In the genomic region with DNA sequence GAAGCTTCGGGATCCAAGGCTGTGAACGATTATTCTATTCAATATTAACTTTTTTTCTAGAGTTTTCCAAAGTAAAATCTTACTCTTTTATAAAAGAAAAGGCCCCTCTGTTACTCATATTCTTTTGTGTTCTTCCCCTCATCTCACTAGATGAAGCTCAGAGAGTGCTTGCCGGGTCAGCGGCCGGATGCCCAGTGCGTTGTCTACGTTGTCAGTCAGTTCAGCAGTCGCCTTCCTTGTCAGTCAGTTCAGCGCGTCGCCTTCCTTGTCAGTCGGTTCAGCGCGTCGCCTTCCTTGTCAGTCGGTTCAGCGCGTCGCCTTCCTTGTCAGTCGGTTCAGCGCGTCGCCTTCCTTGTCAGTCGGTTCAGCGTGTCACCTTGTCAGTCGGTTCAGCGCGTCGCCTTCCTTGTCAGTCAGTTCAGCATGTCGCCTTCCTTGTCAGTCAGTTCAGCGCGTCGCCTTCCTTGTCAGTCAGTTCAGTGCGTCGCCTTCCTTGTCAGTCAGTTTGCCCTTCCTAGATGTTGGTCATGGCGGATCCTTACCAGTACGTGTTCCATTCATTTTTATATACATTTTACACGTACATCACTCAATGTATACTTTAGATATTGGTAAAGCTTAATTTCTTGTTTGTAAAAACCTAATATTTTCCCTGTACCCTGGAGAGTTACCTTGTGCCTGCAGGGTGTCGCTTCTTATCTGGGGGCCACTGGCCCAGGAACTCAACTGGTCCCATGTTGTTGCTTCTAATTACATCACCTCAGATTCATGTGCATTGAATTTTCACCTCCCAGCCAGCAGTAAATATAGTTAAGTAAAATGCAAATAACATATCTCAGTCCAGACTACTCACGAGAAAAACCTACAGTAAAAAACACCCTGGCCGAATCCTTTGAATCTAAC, we compare ENCODE assay signal across 1 cellular context.
A peak's percentile ranks its signal among the peaks of the same experiment; 100 is the strongest.
TF ChIP-seq lines count a peak whose summit lies in the region.

No MANE protein-coding gene starts in this region.

TF ChIP-seq in K562, 482 proteins besides CTCF, POLR2A, EP300 and RAD21 (continued from another document and continues in another):
- TF ChIP-seq, protein P1, sequence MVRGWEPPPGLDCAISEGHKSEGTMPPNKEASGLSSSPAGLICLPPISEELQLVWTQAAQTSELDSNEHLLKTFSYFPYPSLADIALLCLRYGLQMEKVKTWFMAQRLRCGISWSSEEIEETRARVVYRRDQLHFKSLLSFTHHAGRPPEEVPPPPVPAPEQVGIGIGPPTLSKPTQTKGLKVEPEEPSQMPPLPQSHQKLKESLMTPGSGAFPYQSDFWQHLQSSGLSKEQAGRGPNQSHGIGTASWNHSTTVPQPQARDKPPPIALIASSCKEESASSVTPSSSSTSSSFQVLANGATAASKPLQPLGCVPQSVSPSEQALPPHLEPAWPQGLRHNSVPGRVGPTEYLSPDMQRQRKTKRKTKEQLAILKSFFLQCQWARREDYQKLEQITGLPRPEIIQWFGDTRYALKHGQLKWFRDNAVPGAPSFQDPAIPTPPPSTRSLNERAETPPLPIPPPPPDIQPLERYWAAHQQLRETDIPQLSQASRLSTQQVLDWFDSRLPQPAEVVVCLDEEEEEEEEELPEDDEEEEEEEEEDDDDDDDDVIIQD (CRISPR knock-in tag; IDR thresholded peaks at IDR 0.05): no peak
- TF ChIP-seq HDAC1 (IDR thresholded peaks at IDR 0.05) (no peak), ZNF583 (CRISPR knock-in tag; IDR thresholded peaks at IDR 0.05) (peak; percentile 38; the same call in 1 of the 2 replicates), ZNF766 (CRISPR knock-in tag; conservative IDR thresholded peaks at IDR 0.05) (0 out of 2 replicates have a peak, but pooled peaks have one; percentile 10), ZNF197 (CRISPR knock-in tag; IDR thresholded peaks at IDR 0.05; ENCODE audit: low read depth) (peak; percentile 52; the same call in 1 of the 2 replicates), MEIS2 (IDR thresholded peaks at IDR 0.05; ENCODE audit: partially characterized antibody) (peak; percentile 51), ZNF644 (tag; IDR thresholded peaks at IDR 0.05; ENCODE audit: low read depth) (peak; percentile 62; the same call in 1 of the 2 replicates), CREB1 (IDR thresholded peaks at IDR 0.05) (peak; percentile 90), CREB1 (CRISPR knock-in tag; IDR thresholded peaks at IDR 0.05) (peak; percentile 89), ZNF175 (CRISPR knock-in tag; IDR thresholded peaks at IDR 0.05; ENCODE audit: low read depth) (peak; percentile 85), ZNF134 (CRISPR knock-in tag; conservative IDR thresholded peaks at IDR 0.05) (no peak), FOXJ2 (tag; IDR thresholded peaks at IDR 0.05) (no peak), HDAC6 (IDR thresholded peaks at IDR 0.05; ENCODE audit: low read depth, low read length) (no peak), HCFC1 (IDR thresholded peaks at IDR 0.05; ENCODE audit: low read depth, low read length) (peak; percentile 56; the same call in 1 of the 2 replicates), ATF1 (CRISPR knock-in tag; IDR thresholded peaks at IDR 0.05) (peak; percentile 63; the same call in 1 of the 2 replicates), ATF1 (tag; IDR thresholded peaks at IDR 0.05) (peak; percentile 78), HNRNPH1 (optimal IDR thresholded peaks at IDR 0.05; ENCODE audit: low read depth, low read length) (no peak), POLR2G (IDR thresholded peaks at IDR 0.05; ENCODE audit: low read depth, low read length) (peak; percentile 49), MTA1 (IDR thresholded peaks at IDR 0.05; ENCODE audit: borderline replicate concordance) (peak; percentile 92), SMAD2 (IDR thresholded peaks at IDR 0.05; ENCODE audit: low read depth, low read length) (no peak), NR4A1 (CRISPR knock-in tag; IDR thresholded peaks at IDR 0.05) (no peak), NR4A1 (tag; IDR thresholded peaks at IDR 0.05) (no peak), CEBPG (CRISPR knock-in tag; IDR thresholded peaks at IDR 0.05) (no peak), CEBPG (tag; conservative IDR thresholded peaks at IDR 0.05 in 1 of 2, IDR thresholded peaks at IDR 0.05 in 1 of 2) (peak in 1 of 2 experiments; percentile 63; a peak in 2 of 4 replicates), ZNF589 (CRISPR knock-in tag; IDR thresholded peaks at IDR 0.05; ENCODE audit: low read depth) (0 out of 2 replicates have a peak, but pooled peaks have one; percentile 27), YBX1 (IDR thresholded peaks at IDR 0.05) (no peak), L3MBTL2 (IDR thresholded peaks at IDR 0.05) (0 out of 2 replicates have a peak, but pooled peaks have one; percentile 34), CREM (IDR thresholded peaks at IDR 0.05; ENCODE audit: low read depth) (peak; percentile 97), NR2C2 (CRISPR knock-in tag; IDR thresholded peaks at IDR 0.05) (no peak), NR2C2 (tag; IDR thresholded peaks at IDR 0.05) (peak; percentile 19; the same call in 1 of the 2 replicates), POLR2H (tag; IDR thresholded peaks at IDR 0.05; ENCODE audit: low read depth) (peak; percentile 63), ZNF584 (CRISPR knock-in tag; IDR thresholded peaks at IDR 0.05; ENCODE audit: low read depth) (0 out of 2 replicates have a peak, but pooled peaks have one; percentile 48)
- TF ChIP-seq, protein P2, sequence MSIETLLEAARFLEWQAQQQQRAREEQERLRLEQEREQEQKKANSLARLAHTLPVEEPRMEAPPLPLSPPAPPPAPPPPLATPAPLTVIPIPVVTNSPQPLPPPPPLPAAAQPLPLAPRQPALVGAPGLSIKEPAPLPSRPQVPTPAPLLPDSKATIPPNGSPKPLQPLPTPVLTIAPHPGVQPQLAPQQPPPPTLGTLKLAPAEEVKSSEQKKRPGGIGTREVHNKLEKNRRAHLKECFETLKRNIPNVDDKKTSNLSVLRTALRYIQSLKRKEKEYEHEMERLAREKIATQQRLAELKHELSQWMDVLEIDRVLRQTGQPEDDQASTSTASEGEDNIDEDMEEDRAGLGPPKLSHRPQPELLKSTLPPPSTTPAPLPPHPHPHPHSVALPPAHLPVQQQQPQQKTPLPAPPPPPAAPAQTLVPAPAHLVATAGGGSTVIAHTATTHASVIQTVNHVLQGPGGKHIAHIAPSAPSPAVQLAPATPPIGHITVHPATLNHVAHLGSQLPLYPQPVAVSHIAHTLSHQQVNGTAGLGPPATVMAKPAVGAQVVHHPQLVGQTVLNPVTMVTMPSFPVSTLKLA (conservative IDR thresholded peaks at IDR 0.05): no peak
- TF ChIP-seq, protein P3, sequence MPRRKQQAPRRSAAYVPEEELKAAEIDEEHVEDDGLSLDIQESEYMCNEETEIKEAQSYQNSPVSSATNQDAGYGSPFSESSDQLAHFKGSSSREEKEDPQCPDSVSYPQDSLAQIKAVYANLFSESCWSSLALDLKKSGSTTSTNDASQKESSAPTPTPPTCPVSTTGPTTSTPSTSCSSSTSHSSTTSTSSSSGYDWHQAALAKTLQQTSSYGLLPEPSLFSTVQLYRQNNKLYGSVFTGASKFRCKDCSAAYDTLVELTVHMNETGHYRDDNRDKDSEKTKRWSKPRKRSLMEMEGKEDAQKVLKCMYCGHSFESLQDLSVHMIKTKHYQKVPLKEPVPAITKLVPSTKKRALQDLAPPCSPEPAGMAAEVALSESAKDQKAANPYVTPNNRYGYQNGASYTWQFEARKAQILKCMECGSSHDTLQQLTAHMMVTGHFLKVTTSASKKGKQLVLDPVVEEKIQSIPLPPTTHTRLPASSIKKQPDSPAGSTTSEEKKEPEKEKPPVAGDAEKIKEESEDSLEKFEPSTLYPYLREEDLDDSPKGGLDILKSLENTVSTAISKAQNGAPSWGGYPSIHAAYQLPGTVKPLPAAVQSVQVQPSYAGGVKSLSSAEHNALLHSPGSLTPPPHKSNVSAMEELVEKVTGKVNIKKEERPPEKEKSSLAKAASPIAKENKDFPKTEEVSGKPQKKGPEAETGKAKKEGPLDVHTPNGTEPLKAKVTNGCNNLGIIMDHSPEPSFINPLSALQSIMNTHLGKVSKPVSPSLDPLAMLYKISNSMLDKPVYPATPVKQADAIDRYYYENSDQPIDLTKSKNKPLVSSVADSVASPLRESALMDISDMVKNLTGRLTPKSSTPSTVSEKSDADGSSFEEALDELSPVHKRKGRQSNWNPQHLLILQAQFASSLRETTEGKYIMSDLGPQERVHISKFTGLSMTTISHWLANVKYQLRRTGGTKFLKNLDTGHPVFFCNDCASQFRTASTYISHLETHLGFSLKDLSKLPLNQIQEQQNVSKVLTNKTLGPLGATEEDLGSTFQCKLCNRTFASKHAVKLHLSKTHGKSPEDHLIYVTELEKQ (CRISPR knock-in tag; IDR thresholded peaks at IDR 0.05): 0 out of 2 replicates have a peak, but pooled peaks have one; percentile 32
- TF ChIP-seq, protein P4, sequence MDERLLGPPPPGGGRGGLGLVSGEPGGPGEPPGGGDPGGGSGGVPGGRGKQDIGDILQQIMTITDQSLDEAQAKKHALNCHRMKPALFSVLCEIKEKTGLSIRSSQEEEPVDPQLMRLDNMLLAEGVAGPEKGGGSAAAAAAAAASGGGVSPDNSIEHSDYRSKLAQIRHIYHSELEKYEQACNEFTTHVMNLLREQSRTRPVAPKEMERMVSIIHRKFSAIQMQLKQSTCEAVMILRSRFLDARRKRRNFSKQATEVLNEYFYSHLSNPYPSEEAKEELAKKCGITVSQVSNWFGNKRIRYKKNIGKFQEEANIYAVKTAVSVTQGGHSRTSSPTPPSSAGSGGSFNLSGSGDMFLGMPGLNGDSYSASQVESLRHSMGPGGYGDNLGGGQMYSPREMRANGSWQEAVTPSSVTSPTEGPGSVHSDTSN (CRISPR knock-in tag; IDR thresholded peaks at IDR 0.05; ENCODE audit: low read depth): no peak; the same call in 1 of the 2 replicates
- TF ChIP-seq, protein P4 (tag; conservative IDR thresholded peaks at IDR 0.05; ENCODE audit: low read depth): 0 out of 2 replicates have a peak, but pooled peaks have one; percentile 9
- TF ChIP-seq, protein P5, sequence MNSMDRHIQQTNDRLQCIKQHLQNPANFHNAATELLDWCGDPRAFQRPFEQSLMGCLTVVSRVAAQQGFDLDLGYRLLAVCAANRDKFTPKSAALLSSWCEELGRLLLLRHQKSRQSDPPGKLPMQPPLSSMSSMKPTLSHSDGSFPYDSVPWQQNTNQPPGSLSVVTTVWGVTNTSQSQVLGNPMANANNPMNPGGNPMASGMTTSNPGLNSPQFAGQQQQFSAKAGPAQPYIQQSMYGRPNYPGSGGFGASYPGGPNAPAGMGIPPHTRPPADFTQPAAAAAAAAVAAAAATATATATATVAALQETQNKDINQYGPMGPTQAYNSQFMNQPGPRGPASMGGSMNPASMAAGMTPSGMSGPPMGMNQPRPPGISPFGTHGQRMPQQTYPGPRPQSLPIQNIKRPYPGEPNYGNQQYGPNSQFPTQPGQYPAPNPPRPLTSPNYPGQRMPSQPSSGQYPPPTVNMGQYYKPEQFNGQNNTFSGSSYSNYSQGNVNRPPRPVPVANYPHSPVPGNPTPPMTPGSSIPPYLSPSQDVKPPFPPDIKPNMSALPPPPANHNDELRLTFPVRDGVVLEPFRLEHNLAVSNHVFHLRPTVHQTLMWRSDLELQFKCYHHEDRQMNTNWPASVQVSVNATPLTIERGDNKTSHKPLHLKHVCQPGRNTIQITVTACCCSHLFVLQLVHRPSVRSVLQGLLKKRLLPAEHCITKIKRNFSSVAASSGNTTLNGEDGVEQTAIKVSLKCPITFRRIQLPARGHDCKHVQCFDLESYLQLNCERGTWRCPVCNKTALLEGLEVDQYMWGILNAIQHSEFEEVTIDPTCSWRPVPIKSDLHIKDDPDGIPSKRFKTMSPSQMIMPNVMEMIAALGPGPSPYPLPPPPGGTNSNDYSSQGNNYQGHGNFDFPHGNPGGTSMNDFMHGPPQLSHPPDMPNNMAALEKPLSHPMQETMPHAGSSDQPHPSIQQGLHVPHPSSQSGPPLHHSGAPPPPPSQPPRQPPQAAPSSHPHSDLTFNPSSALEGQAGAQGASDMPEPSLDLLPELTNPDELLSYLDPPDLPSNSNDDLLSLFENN (IDR thresholded peaks at IDR 0.05; ENCODE audit: low read depth in 2 of 2, low read length in 2 of 2): no peak
- TF ChIP-seq, protein P6, sequence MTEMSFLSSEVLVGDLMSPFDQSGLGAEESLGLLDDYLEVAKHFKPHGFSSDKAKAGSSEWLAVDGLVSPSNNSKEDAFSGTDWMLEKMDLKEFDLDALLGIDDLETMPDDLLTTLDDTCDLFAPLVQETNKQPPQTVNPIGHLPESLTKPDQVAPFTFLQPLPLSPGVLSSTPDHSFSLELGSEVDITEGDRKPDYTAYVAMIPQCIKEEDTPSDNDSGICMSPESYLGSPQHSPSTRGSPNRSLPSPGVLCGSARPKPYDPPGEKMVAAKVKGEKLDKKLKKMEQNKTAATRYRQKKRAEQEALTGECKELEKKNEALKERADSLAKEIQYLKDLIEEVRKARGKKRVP (CRISPR knock-in tag; IDR thresholded peaks at IDR 0.05): 0 out of 2 replicates have a peak, but pooled peaks have one; percentile 12
- TF ChIP-seq, protein P7, sequence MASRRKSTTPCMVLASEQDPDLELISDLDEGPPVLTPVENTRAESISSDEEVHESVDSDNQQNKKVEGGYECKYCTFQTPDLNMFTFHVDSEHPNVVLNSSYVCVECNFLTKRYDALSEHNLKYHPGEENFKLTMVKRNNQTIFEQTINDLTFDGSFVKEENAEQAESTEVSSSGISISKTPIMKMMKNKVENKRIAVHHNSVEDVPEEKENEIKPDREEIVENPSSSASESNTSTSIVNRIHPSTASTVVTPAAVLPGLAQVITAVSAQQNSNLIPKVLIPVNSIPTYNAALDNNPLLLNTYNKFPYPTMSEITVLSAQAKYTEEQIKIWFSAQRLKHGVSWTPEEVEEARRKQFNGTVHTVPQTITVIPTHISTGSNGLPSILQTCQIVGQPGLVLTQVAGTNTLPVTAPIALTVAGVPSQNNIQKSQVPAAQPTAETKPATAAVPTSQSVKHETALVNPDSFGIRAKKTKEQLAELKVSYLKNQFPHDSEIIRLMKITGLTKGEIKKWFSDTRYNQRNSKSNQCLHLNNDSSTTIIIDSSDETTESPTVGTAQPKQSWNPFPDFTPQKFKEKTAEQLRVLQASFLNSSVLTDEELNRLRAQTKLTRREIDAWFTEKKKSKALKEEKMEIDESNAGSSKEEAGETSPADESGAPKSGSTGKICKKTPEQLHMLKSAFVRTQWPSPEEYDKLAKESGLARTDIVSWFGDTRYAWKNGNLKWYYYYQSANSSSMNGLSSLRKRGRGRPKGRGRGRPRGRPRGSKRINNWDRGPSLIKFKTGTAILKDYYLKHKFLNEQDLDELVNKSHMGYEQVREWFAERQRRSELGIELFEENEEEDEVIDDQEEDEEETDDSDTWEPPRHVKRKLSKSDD (conservative IDR thresholded peaks at IDR 0.05; ENCODE audit: low read length): no peak
- TF ChIP-seq, protein P8, sequence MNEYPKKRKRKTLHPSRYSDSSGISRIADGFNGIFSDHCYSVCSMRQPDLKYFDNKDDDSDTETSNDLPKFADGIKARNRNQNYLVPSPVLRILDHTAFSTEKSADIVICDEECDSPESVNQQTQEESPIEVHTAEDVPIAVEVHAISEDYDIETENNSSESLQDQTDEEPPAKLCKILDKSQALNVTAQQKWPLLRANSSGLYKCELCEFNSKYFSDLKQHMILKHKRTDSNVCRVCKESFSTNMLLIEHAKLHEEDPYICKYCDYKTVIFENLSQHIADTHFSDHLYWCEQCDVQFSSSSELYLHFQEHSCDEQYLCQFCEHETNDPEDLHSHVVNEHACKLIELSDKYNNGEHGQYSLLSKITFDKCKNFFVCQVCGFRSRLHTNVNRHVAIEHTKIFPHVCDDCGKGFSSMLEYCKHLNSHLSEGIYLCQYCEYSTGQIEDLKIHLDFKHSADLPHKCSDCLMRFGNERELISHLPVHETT (CRISPR knock-in tag; conservative IDR thresholded peaks at IDR 0.05 in 1 of 2, IDR thresholded peaks at IDR 0.05 in 1 of 2): 0 out of 4 replicates have a peak, but pooled peaks of 1 of the 2 experiments have one; percentile 37
